In genomic region chr16:17571499-17572093, GRCh38 we compare ENCODE assay signal across 23 cellular contexts.
DNase-seq lines count a peak whose midpoint lies in the region; ATAC-seq and TF ChIP-seq lines count a peak whose summit lies in the region.
"Had no signal": no experiment of that assay in that cellular context is flagged by ENCODE, and none has a peak within 500 bp of the region (broad histone marks: within the 10 kb centered on the region; RNA-seq: fewer than 3 reads in every experiment).

No MANE protein-coding gene starts in this region.

- H3K9me3 Mint-ChIP-seq in activated naive CD4-positive, alpha-beta T cell treated with anti-CD3 and anti-CD28 coated beads, Interleukin-2, amount 10 ng/mL, durations not matched to agents 7 days and 5 days: no peaks in the 10 kb centered on the region
- H3K9me3 Mint-ChIP-seq: nephron; stimulated activated naive B cell treated with anti-CD40 and anti-IgM and Interleukin-4, amounts not matched to agents 10 μg/mL and 1 μg/mL and 100 μg/mL, for 72 hours had no signal

- no peak for TF ChIP-seq POLR2A in lower leg skin (IDR thresholded peaks at IDR 0.05)

- no peak overlapping the region for H3K4me3 ChIP-seq in PC-9
- H3K4me3 ChIP-seq in ascending aorta: no peak overlapping the region
- no peak overlapping the region for H3K4me3 ChIP-seq in lower leg skin (ENCODE audit: low read depth, poor library complexity, severe bottlenecking)
- H3K4me3 ChIP-seq: BLaER1, ovary, thoracic aorta had no signal

- H2AFZ ChIP-seq in PC-9: no peak overlapping the region

- peak; percentile 88 for ATAC-seq in esophagus mucosa
- ATAC-seq: activated CD8-positive, alpha-beta T cell treated with anti-CD3 and anti-CD28 coated beads, Interleukin-2, amount 10 ng/mL, durations not matched to agents 7 days and 5 days; Panc1; stimulated activated naive B cell treated with anti-CD40 and anti-IgM and Interleukin-4, amounts not matched to agents 10 μg/mL and 1 μg/mL and 100 μg/mL, for 72 hours had no signal

- no peaks in the 10 kb centered on the region for H3K27me3 Mint-ChIP-seq in activated naive CD4-positive, alpha-beta T cell treated with anti-CD3 and anti-CD28 coated beads, Interleukin-2, amount 10 ng/mL, durations not matched to agents 7 days and 5 days

- H4K20me1 ChIP-seq in PC-9 (ENCODE audit: insufficient read depth): no peaks in the 10 kb centered on the region
- H4K20me1 ChIP-seq: BLaER1 had no signal

- no peaks in the 10 kb centered on the region for H3K79me2 ChIP-seq in PC-9 (ENCODE audit: low read depth)

- POLR2A ChIA-PET in PC-9 (lab: Charles Lee; ENCODE audit: unreplicated experiment): interaction anchor here (0.6 to 0.7 kb wide), 3 partner anchors 16 to 366 kb away, joined by 5 to 10 read pairs (median 8); no protein-coding TSS in a partner anchor

- CTCF ChIA-PET in PC-9 (lab: Charles Lee): no interaction called here
- CTCF ChIA-PET in activated naive CD4-positive, alpha-beta T cell treated with anti-CD3 and anti-CD28 coated beads, Interleukin-2, amount 10 ng/mL, durations not matched to agents 7 days and 5 days (lab: Charles Lee): no interaction called here

- H3K9me3 ChIP-seq in PC-9 (ENCODE audit: insufficient read depth, low read depth): no peaks in the 10 kb centered on the region
- H3K9me3 ChIP-seq in ascending aorta: no peaks in the 10 kb centered on the region
- H3K9me3 ChIP-seq: BLaER1, ovary, thoracic aorta had no signal

- H3K36me3 Mint-ChIP-seq in activated naive CD4-positive, alpha-beta T cell treated with anti-CD3 and anti-CD28 coated beads, Interleukin-2, amount 10 ng/mL, durations not matched to agents 7 days and 5 days: no peaks in the 10 kb centered on the region
- H3K36me3 Mint-ChIP-seq: stimulated activated naive B cell treated with anti-CD40 and anti-IgM and Interleukin-4, amounts not matched to agents 10 μg/mL and 1 μg/mL and 100 μg/mL, for 72 hours had no signal

- H3K27ac ChIP-seq in PC-9 (peak overlapping the region; percentile 65), ascending aorta (no peak overlapping the region)
- H3K27ac ChIP-seq: BLaER1, KMS-11, ovary, thoracic aorta, WERI-Rb-1 had no signal

- DNase-seq in PC-9 (peak; percentile 49 to 62), occipital lobe (lab: John Stamatoyannopoulos, UW) (peak; percentile 2), ascending aorta (ENCODE audit: low spot score in 2 of 2) (no peak), activated gamma-delta T cell treated with Interleukin-2 at 50 U/mL for 16 hours (no peak), lower leg skin (ENCODE audit: low spot score in 2 of 2) (no peak)
- DNase-seq in activated naive CD4-positive, alpha-beta T cell treated with anti-CD3 and anti-CD28 coated beads, Interleukin-2, amount 10 ng/mL, durations not matched to agents 7 days and 5 days: no peak
- DNase-seq: activated CD4-positive, alpha-beta T cell treated with anti-CD3 and anti-CD28 coated beads for 4 hours; activated CD8-positive, alpha-beta T cell treated with anti-CD3 and anti-CD28 coated beads, Interleukin-2, amount 10 ng/mL, durations not matched to agents 7 days and 5 days; activated naive CD4-positive, alpha-beta T cell treated with anti-CD3 and anti-CD28 coated beads, Interleukin-2, amount 50 U/mL, for 16 hours; effector CD4-positive, alpha-beta T cell; NCI-H2107; NCI-H748 treated with DMSO at 0.1 percent for 48 hours; ovary; SHP77 treated with DMSO at 0.1 percent for 48 hours; stimulated activated naive B cell treated with anti-CD40 and anti-IgM and Interleukin-4, amounts not matched to agents 10 μg/mL and 1 μg/mL and 100 μg/mL, for 72 hours; SW 1271; WERI-Rb-1 had no signal

- H3K4me1 Mint-ChIP-seq in activated naive CD4-positive, alpha-beta T cell treated with anti-CD3 and anti-CD28 coated beads, Interleukin-2, amount 10 ng/mL, durations not matched to agents 7 days and 5 days: no peaks in the 10 kb centered on the region
- H3K4me1 Mint-ChIP-seq: nephron; stimulated activated naive B cell treated with anti-CD40 and anti-IgM and Interleukin-4, amounts not matched to agents 10 μg/mL and 1 μg/mL and 100 μg/mL, for 72 hours had no signal

- H3K36me3 ChIP-seq in PC-9 (ENCODE audit: low read depth) (no peaks in the 10 kb centered on the region), ascending aorta (no peaks in the 10 kb centered on the region)
- H3K36me3 ChIP-seq: BLaER1, ovary, thoracic aorta, WERI-Rb-1 had no signal

- 46 to 58% methylated on average over 6 of the region's 6 CpGs for WGBS in lower leg skin, 2 donors

- BruUV-seq in PC-9 (replicated peaks; lab: Mats Ljungman, UMichigan): TSS peak; percentile 36

- H3K9me2 ChIP-seq in PC-9 (ENCODE audit: insufficient read depth): no peaks in the 10 kb centered on the region

- H3K4me3 Mint-ChIP-seq in activated naive CD4-positive, alpha-beta T cell treated with anti-CD3 and anti-CD28 coated beads, Interleukin-2, amount 10 ng/mL, durations not matched to agents 7 days and 5 days: no peak overlapping the region
- H3K4me3 Mint-ChIP-seq: activated CD8-positive, alpha-beta T cell treated with anti-CD3 and anti-CD28 coated beads, Interleukin-2, amount 10 ng/mL, durations not matched to agents 7 days and 5 days; nephron; stimulated activated naive B cell treated with anti-CD40 and anti-IgM and Interleukin-4, amounts not matched to agents 10 μg/mL and 1 μg/mL and 100 μg/mL, for 72 hours had no signal

- H3K27ac Mint-ChIP-seq in activated naive CD4-positive, alpha-beta T cell treated with anti-CD3 and anti-CD28 coated beads, Interleukin-2, amount 10 ng/mL, durations not matched to agents 7 days and 5 days: no peak overlapping the region
- H3K27ac Mint-ChIP-seq: activated CD8-positive, alpha-beta T cell treated with anti-CD3 and anti-CD28 coated beads, Interleukin-2, amount 10 ng/mL, durations not matched to agents 7 days and 5 days; nephron; stimulated activated naive B cell treated with anti-CD40 and anti-IgM and Interleukin-4, amounts not matched to agents 10 μg/mL and 1 μg/mL and 100 μg/mL, for 72 hours had no signal

- intact Hi-C loops in PC-9 (cut with micrococcal nuclease; ENCODE audit: unreplicated experiment) (no loop called here), ascending aorta (cut with DNase I) (no loop called here), lower leg skin (cut with DNase I; ENCODE audit: low total_unique reads) (loop anchor here (10.0 kb wide), 1 partner anchor 97 kb away; the partner anchor contains the start of gene XYLT1)

- H3K27me3 ChIP-seq in PC-9 (ENCODE audit: insufficient read depth, low read depth) (no peaks in the 10 kb centered on the region), ascending aorta (no peaks in the 10 kb centered on the region)
- H3K27me3 ChIP-seq: BLaER1, ovary had no signal

- no peaks in the 10 kb centered on the region for H3K4me1 ChIP-seq in PC-9 (replicated peaks; ENCODE audit: insufficient read depth)
- no peaks in the 10 kb centered on the region for H3K4me1 ChIP-seq in ascending aorta
- H3K4me1 ChIP-seq: BLaER1 had no signal

- no peak for TF ChIP-seq CTCF in PC-9 (conservative IDR thresholded peaks at IDR 0.05)
- no peak for TF ChIP-seq CTCF in ascending aorta (IDR thresholded peaks at IDR 0.05)
- TF ChIP-seq CTCF in lower leg skin (IDR thresholded peaks at IDR 0.05): no peak

- H3K4me2 ChIP-seq in PC-9: 0 out of 2 replicates have a peak overlapping the region, but pooled peaks have one; percentile 15
- H3K4me2 ChIP-seq: BLaER1, KMS-11 had no signal

- no peaks in the 10 kb centered on the region for H3F3A ChIP-seq in PC-9 (ENCODE audit: insufficient read depth, low read depth)

Comparison
In these comparisons a context has a peak if more than half of its experiments do, and no peak if none do; other contexts are left out.
1. DNase-seq: peak in PC-9 (2 of 2) and occipital lobe (single experiment); none in activated naive CD4-positive, alpha-beta T cell treated with anti-CD3 and anti-CD28 coated beads, Interleukin-2, amount 10 ng/mL, durations not matched to agents 7 days and 5 days (single experiment), ascending aorta (0 of 2), activated gamma-delta T cell treated with Interleukin-2 at 50 U/mL for 16 hours (single experiment) and lower leg skin (0 of 2).